Comparison of ENCODE assay signal across 16 cellular contexts in the genomic region with DNA sequence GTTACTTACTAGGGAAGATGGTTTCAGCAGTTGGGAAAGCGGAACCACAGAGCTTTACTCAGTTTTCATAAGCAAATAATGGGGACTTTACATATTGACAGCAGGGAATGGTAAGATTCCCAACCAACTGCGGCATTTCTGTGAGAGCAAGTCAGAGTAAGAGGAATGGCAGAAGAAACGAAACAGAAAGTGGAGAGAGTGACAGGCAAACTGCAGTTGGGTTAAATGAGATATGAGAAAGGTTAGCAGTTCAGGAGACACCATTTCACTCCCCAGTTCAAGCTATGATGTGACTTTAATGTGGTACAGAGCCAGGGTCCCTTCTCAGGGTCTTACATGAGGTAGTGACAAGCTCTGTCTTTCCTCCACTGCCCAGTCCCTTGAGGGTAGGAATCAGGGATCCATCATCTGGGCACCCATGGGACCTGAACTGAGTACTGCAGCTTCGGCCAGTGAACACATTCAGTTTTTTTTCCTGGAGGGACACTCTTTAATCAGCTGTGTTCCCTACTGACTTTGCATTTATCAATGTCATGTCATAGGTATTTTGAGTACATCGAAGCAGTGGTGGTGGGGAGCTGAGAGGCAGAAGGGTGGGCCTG. TPM values are rescaled to one million over a fixed set of nuclear protein-coding genes. Genes with fewer than 3 reads are reported as not detected.
DNase-seq lines count a peak whose midpoint lies in the region; ATAC-seq, FAIRE-seq and TF ChIP-seq lines count a peak whose summit lies in the region.
"Had no signal": no experiment of that assay in that cellular context is flagged by ENCODE, and none has a peak within 500 bp of the region (broad histone marks: within the 10 kb centered on the region; RNA-seq: fewer than 3 reads in every experiment).

No MANE protein-coding gene starts in this region.

- no peak overlapping the region for H3K4me2 ChIP-seq in DND-41 (ENCODE audit: insufficient read depth, low read length)
- peak overlapping the region; percentile 77 for H3K4me2 ChIP-seq in KMS-11

- TF ChIP-seq EP300 in gastroesophageal sphincter (IDR thresholded peaks at IDR 0.05): no peak

- no peak for TF ChIP-seq POLR2A in gastroesophageal sphincter (IDR thresholded peaks at IDR 0.05)

- TF ChIP-seq CTCF in DND-41 (IDR thresholded peaks at IDR 0.05; ENCODE audit: borderline replicate concordance, extremely low read depth, low read length, poor library complexity, severe bottlenecking) (no peak), KMS-11 (conservative IDR thresholded peaks at IDR 0.05; ENCODE audit: low read depth, low read length) (no peak), gastroesophageal sphincter (IDR thresholded peaks at IDR 0.05) (no peak)

- no peaks in the 10 kb centered on the region for H4K20me1 ChIP-seq in DND-41 (ENCODE audit: insufficient read depth, low read length)
- H4K20me1 ChIP-seq in KMS-11 (ENCODE audit: insufficient read depth): no peaks in the 10 kb centered on the region

- FAIRE-seq in GM19239 (lab: Jason Lieb, UNC): peak; percentile 52
- FAIRE-seq: astrocyte, RCC 7860 had no signal

- H3K9ac ChIP-seq in DND-41 (ENCODE audit: low read depth, low read length) (no peak overlapping the region), KMS-11 (peak overlapping the region; percentile 41; the same call in 1 of the 2 replicates)

- H3K27me3 ChIP-seq in DND-41 (ENCODE audit: insufficient read depth, low read length, poor library complexity) (no peaks in the 10 kb centered on the region), KMS-11 (ENCODE audit: insufficient read depth, low read depth) (no peaks in the 10 kb centered on the region), gastroesophageal sphincter (peaks cover 8% of the 10 kb centered on the region)

- peak; percentile 55 for ATAC-seq in DND-41 (ENCODE audit: insufficient read depth, low read depth)
- peak; percentile 27 for ATAC-seq in left lobe of liver
- no peak for ATAC-seq in gastroesophageal sphincter

- H3K9me3 ChIP-seq in DND-41 (ENCODE audit: insufficient read depth, low read length, severe bottlenecking) (no peaks in the 10 kb centered on the region), gastroesophageal sphincter (no peaks in the 10 kb centered on the region)
- H3K9me3 ChIP-seq: prostate gland had no signal

- H3K4me3 ChIP-seq in DND-41 (ENCODE audit: low read depth in 1 of 2, low read length in 2 of 2): no peak overlapping the region
- no peak overlapping the region for H3K4me3 ChIP-seq in KMS-11 (IDR thresholded peaks at IDR 0.05; ENCODE audit: insufficient read depth, low read depth, low read length)
- H3K4me3 ChIP-seq in gastroesophageal sphincter: no peak overlapping the region
- H3K4me3 ChIP-seq: prostate gland had no signal

- WGBS in gastroesophageal sphincter (ENCODE audit: low coverage in 1 of 2), 2 donors: 85 to 91% methylated on average over 3 to 4 of the region's 5 CpGs

- no peak overlapping the region for H2AFZ ChIP-seq in DND-41 (ENCODE audit: low read depth, low read length)
- H2AFZ ChIP-seq in KMS-11 (ENCODE audit: low read depth): no peak overlapping the region

- no peaks in the 10 kb centered on the region for H3K36me3 ChIP-seq in DND-41 (ENCODE audit: insufficient read depth, low read length)
- no peaks in the 10 kb centered on the region for H3K36me3 ChIP-seq in KMS-11 (ENCODE audit: insufficient read depth)
- H3K36me3 ChIP-seq in gastroesophageal sphincter: no peaks in the 10 kb centered on the region
- H3K36me3 ChIP-seq: prostate gland had no signal

- DNase-seq in DND-41 (no peak), GM19239 (ENCODE audit: insufficient read length, low spot score) (no peak), left lobe of liver (ENCODE audit: low spot score) (no peak), NCI-H1048 (lab: John Stamatoyannopoulos, UW) (no peak), SIG-M5 treated with dmso at 0.1 percent for 504 hours (lab: John Stamatoyannopoulos, UW; ENCODE audit: unreplicated experiment) (no peak)
- DNase-seq in stimulated activated CD4-positive, alpha-beta T cell treated with anti-CD3 and anti-CD28 coated beads, Interleukin-15, amount 100 ng/mL, for 24 hours: no peak
- DNase-seq: activated CD4-positive, alpha-beta T cell treated with anti-CD3 and anti-CD28 coated beads, Interleukin-2, amount 50 U/mL, for 1 hour; COR-L47; HCEC 1CT; NCI-H1105; trophoblast cell had no signal

- H3K79me2 ChIP-seq in DND-41 (ENCODE audit: insufficient read depth, low read length) (no peaks in the 10 kb centered on the region), KMS-11 (ENCODE audit: insufficient read depth, low read depth) (no peaks in the 10 kb centered on the region)

- H3K4me1 ChIP-seq in DND-41 (ENCODE audit: insufficient read depth, low read length): no peaks in the 10 kb centered on the region
- H3K4me1 ChIP-seq in KMS-11 (ENCODE audit: low read depth, poor library complexity, severe bottlenecking): peaks cover 91% of the 10 kb centered on the region
- H3K4me1 ChIP-seq in gastroesophageal sphincter: peaks cover 0 to 8% (median 3%) of the 10 kb centered on the region in 3 donors
- H3K4me1 ChIP-seq: prostate gland had no signal

- no peak overlapping the region for H3K27ac ChIP-seq in DND-41 (ENCODE audit: low read length)
- peak overlapping the region; percentile 91 for H3K27ac ChIP-seq in KMS-11
- H3K27ac ChIP-seq in gastroesophageal sphincter: no peak overlapping the region

RNA-seq across cellular contexts. Expression of a gene that starts 33.0 kb away (rescaled TPM):
- total RNA-seq in left lobe of liver: 22.4 TPM
- total RNA-seq in gastroesophageal sphincter: 1 to 10 TPM; 3.1 to 8.8 (median 6.5) TPM

RNA-seq across cellular contexts. Expression of a gene that starts 34.8 kb away (rescaled TPM):
- 5.0 TPM for total RNA-seq in left lobe of liver
- 10 to 100 TPM; 15.6 to 20.1 (median 19.6) TPM for total RNA-seq in gastroesophageal sphincter
